Comparison of ENCODE assay signal across 1 cellular context in the genomic region with DNA sequence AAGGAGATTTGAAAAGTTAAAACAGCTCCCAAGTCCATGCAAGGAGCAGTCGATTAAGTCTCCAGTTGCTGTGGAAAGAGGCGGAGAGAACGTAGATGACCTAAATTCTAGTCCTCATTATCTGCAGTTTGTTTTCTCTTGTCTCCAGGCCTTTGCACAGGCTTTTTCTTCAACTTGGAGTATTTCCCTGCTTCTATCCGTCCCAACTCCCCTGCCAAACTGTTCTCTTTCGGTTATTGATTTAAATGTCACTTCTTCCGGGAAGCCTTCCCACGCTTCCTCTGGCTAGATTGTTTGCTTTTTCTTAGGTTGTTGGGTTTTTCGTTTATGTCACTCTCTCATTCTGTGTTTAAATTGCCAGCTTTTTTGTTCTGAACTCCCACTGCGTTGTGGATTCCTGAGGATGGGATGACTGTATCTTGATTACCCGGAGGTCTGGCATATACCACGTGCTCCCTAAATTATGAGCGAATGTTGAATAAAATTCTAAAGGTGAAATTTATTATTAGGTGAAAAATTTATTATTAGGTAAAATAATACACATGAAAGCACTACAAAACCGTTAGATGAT.
TF ChIP-seq lines count a peak whose summit lies in the region.

No MANE protein-coding gene starts in this region.

TF ChIP-seq in H1, 55 proteins besides CTCF, POLR2A, EP300 and RAD21:
- TF ChIP-seq KDM5A (IDR thresholded peaks at IDR 0.05; ENCODE audit: low read length) (peak; percentile 78; the same call in 1 of the 2 replicates), CEBPB (IDR thresholded peaks at IDR 0.05; ENCODE audit: low read depth, low read length) (no peak)
